ENCODE assay signal across 8 cellular contexts in genomic region chr1:113905435-113905861, GRCh38. TPM values are rescaled to one million over a fixed set of nuclear protein-coding genes. Genes with fewer than 3 reads are reported as not detected.
DNase-seq lines count a peak whose midpoint lies in the region; ATAC-seq and TF ChIP-seq lines count a peak whose summit lies in the region.

No MANE protein-coding gene starts in this region.

- TF ChIP-seq CTCF in GM13977 (IDR thresholded peaks at IDR 0.05; ENCODE audit: extremely low read depth, insufficient read depth, missing control alignments) (no peak), WTC11 (IDR thresholded peaks at IDR 0.05) (no peak), gastroesophageal sphincter (IDR thresholded peaks at IDR 0.05) (no peak)

- peaks cover 11% of the 10 kb centered on the region for H3K36me3 Mint-ChIP-seq in WTC11

- H3K9me3 Mint-ChIP-seq in WTC11 = no peaks in the 10 kb centered on the region

- TF ChIP-seq EP300 in gastroesophageal sphincter (IDR thresholded peaks at IDR 0.05) = no peak

- H3K9ac ChIP-seq in rectal smooth muscle tissue (ENCODE audit: low read length) = peak overlapping the region; percentile 86

- H3K4me3 ChIP-seq in ACC112 (ENCODE audit: low read depth, low read length) = peak overlapping the region; percentile 95
- H3K4me3 ChIP-seq in gastroesophageal sphincter = peak overlapping the region; percentile 55 to 84
- H3K4me3 ChIP-seq in rectal smooth muscle tissue (ENCODE audit: low read length) = peak overlapping the region; percentile 96

- POLR2A ChIA-PET in WTC11 (lab: Charles Lee) = interaction anchor here (0.6 to 2.5 kb wide), 4 partner anchors 10 to 50 kb away, joined by 3 to 23 read pairs (median 4); partner anchors contain the start of gene HIPK1

- H3K27me3 ChIP-seq in ACC112 (ENCODE audit: insufficient read depth, low read length) = no peaks in the 10 kb centered on the region
- H3K27me3 ChIP-seq in gastroesophageal sphincter = no peaks in the 10 kb centered on the region
- no peaks in the 10 kb centered on the region for H3K27me3 ChIP-seq in rectal smooth muscle tissue (ENCODE audit: control insufficient read depth, insufficient read depth, low read length)

- ATAC-seq in HG03558 (IDR thresholded peaks at IDR 0.05; ENCODE audit: extremely low read depth, unreplicated experiment) (peak; percentile 2), WTC11 (peak; percentile 63), gastroesophageal sphincter (no peak)

- H2AFZ ChIP-seq in ACC112 (ENCODE audit: low read length, unreplicated experiment) = peak overlapping the region; percentile 95

- no peaks in the 10 kb centered on the region for H3K9me3 ChIP-seq in gastroesophageal sphincter

- peaks cover 35% of the 10 kb centered on the region for H3K79me2 ChIP-seq in ACC112 (ENCODE audit: control insufficient read depth, insufficient read depth, low read length, unreplicated experiment)

- in situ Hi-C loops in GM13977 (cut with MboI; ENCODE audit: low pct_unique_long_range_greater_than_20kb, low sequenced_read_pairs, unreplicated experiment) = no loop called here

- H3K4me3 Mint-ChIP-seq in WTC11 = peak overlapping the region; percentile 95

- no peaks in the 10 kb centered on the region; the same call in 1 of the 2 replicates for H3K36me3 ChIP-seq in ACC112 (ENCODE audit: insufficient read depth, low read length)
- H3K36me3 ChIP-seq in gastroesophageal sphincter = peaks cover 0 to 46% of the 10 kb centered on the region in 2 donors
- H3K36me3 ChIP-seq in rectal smooth muscle tissue (ENCODE audit: control insufficient read depth, insufficient read depth, low read length) = peaks cover 3% of the 10 kb centered on the region

- peaks cover 12% of the 10 kb centered on the region for H3K4me1 ChIP-seq in ACC112 (ENCODE audit: control insufficient read depth, insufficient read depth, low read length, unreplicated experiment)
- peaks cover 5 to 40% (median 18%) of the 10 kb centered on the region in 3 donors for H3K4me1 ChIP-seq in gastroesophageal sphincter
- peaks cover 6% of the 10 kb centered on the region for H3K4me1 ChIP-seq in rectal smooth muscle tissue (ENCODE audit: control insufficient read depth, insufficient read depth, low read length)

- WGBS in gastroesophageal sphincter (ENCODE audit: low coverage in 1 of 2), 2 donors = 0% methylated on average over 3 to 5 of the region's 17 CpGs

- CTCF ChIA-PET in WTC11 (lab: Charles Lee) = interaction anchor here (0.7 to 2.5 kb wide), 3 partner anchors 15 to 194 kb away, joined by 5 to 19 read pairs (median 5); partner anchors contain the start of gene HIPK1

- no peak for TF ChIP-seq POLR2A in gastroesophageal sphincter (IDR thresholded peaks at IDR 0.05)

- H3K27ac Mint-ChIP-seq in WTC11 = peak overlapping the region; percentile 94

- no peaks in the 10 kb centered on the region for H3K27me3 Mint-ChIP-seq in WTC11 (ENCODE audit: low read depth)

- DNase-seq in GM13977 (ENCODE audit: low spot score) = peak; percentile 29
- DNase-seq in WTC11 (ENCODE audit: low spot score) = peak; percentile 73
- no peak for DNase-seq in GM19240 (ENCODE audit: insufficient read length, low spot score)
- no peak for DNase-seq in NCI-H1048 (lab: John Stamatoyannopoulos, UW)

- H3K4me1 Mint-ChIP-seq in WTC11 = peaks cover 7% of the 10 kb centered on the region

- H3K27ac ChIP-seq in ACC112 (ENCODE audit: low read depth, low read length) (peak overlapping the region; percentile 67), gastroesophageal sphincter (peak overlapping the region; percentile 31 to 95 (median 93)), rectal smooth muscle tissue (ENCODE audit: low read depth, low read length) (peak overlapping the region; percentile 79)

TF ChIP-seq in WTC11, 78 proteins besides CTCF, POLR2A, EP300 and RAD21:
- TF ChIP-seq OVOL2 (CRISPR knock-in tag; IDR thresholded peaks at IDR 0.05; ENCODE audit: borderline replicate concordance) (no peak), SMAD4 (CRISPR knock-in tag; IDR thresholded peaks at IDR 0.05) (no peak), ZNF512 (CRISPR knock-in tag; IDR thresholded peaks at IDR 0.05; ENCODE audit: borderline replicate concordance) (peak; percentile 92), ZNF121 (CRISPR knock-in tag; IDR thresholded peaks at IDR 0.05) (peak; percentile 48; the same call in 1 of the 2 replicates), GABPB1 (CRISPR knock-in tag; IDR thresholded peaks at IDR 0.05) (no peak)
- TF ChIP-seq, protein P1, sequence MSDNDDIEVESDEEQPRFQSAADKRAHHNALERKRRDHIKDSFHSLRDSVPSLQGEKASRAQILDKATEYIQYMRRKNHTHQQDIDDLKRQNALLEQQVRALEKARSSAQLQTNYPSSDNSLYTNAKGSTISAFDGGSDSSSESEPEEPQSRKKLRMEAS (CRISPR knock-in tag; IDR thresholded peaks at IDR 0.05) = 0 out of 2 replicates have a peak, but pooled peaks have one; percentile 44
- TF ChIP-seq, protein P2, sequence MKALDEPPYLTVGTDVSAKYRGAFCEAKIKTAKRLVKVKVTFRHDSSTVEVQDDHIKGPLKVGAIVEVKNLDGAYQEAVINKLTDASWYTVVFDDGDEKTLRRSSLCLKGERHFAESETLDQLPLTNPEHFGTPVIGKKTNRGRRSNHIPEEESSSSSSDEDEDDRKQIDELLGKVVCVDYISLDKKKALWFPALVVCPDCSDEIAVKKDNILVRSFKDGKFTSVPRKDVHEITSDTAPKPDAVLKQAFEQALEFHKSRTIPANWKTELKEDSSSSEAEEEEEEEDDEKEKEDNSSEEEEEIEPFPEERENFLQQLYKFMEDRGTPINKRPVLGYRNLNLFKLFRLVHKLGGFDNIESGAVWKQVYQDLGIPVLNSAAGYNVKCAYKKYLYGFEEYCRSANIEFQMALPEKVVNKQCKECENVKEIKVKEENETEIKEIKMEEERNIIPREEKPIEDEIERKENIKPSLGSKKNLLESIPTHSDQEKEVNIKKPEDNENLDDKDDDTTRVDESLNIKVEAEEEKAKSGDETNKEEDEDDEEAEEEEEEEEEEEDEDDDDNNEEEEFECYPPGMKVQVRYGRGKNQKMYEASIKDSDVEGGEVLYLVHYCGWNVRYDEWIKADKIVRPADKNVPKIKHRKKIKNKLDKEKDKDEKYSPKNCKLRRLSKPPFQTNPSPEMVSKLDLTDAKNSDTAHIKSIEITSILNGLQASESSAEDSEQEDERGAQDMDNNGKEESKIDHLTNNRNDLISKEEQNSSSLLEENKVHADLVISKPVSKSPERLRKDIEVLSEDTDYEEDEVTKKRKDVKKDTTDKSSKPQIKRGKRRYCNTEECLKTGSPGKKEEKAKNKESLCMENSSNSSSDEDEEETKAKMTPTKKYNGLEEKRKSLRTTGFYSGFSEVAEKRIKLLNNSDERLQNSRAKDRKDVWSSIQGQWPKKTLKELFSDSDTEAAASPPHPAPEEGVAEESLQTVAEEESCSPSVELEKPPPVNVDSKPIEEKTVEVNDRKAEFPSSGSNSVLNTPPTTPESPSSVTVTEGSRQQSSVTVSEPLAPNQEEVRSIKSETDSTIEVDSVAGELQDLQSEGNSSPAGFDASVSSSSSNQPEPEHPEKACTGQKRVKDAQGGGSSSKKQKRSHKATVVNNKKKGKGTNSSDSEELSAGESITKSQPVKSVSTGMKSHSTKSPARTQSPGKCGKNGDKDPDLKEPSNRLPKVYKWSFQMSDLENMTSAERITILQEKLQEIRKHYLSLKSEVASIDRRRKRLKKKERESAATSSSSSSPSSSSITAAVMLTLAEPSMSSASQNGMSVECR (CRISPR knock-in tag; IDR thresholded peaks at IDR 0.05; ENCODE audit: borderline replicate concordance) = 0 out of 2 replicates have a peak, but pooled peaks have one; percentile 13

RNA-seq across cellular contexts. Expression of gene DCLRE1B, which starts 0.3 kb away (rescaled TPM):
- total RNA-seq in WTC11 (2021) (9.4 to 11.1 TPM (median 9.5 TPM) in 3 replicates), gastroesophageal sphincter (1 to 10 TPM; 3.2 to 9.2 (median 5.1) TPM)

RNA-seq across cellular contexts. Expression of gene AP4B1, which starts 0.8 kb away (rescaled TPM):
- total RNA-seq in WTC11 (2021) = 10.6 to 14.2 TPM (median 13.6 TPM) in 3 replicates
- total RNA-seq in gastroesophageal sphincter = 10 to 100 TPM in 3 of 4 donors, 1 to 10 TPM in 1; 7.1 to 21.9 (median 12.6) TPM

RNA-seq across cellular contexts. Expression of gene BCL2L15, which starts 18.1 kb away (rescaled TPM):
- 0.17 to 0.30 TPM (median 0.18 TPM) in 3 replicates for total RNA-seq in WTC11 (2021)
- total RNA-seq in gastroesophageal sphincter = under 1 TPM in 3 of 4 donors, not detected in 1; 0.15 to 0.93 (median 0.27) TPM

RNA-seq across cellular contexts. Expression of gene HIPK1, which starts 23.7 kb away (rescaled TPM):
- total RNA-seq in WTC11 (2021) = 52.2 to 56.9 TPM (median 53.9 TPM) in 3 replicates
- total RNA-seq in gastroesophageal sphincter = 10 to 100 TPM; 64.8 to 92.3 (median 76.9) TPM

RNA-seq across cellular contexts. Expression of gene PTPN22, which starts 33.9 kb away (rescaled TPM):
- total RNA-seq in WTC11 (2021) (0.11 to 0.18 TPM in 2 of 3 replicates, not detected in the other), gastroesophageal sphincter (1 to 10 TPM in 2 of 4 donors, under 1 TPM in 2; 0.27 to 1.4 (median 1.1) TPM)

Comparison
In these comparisons a context has a peak if more than half of its experiments do, and no peak if none do; other contexts are left out.
1. DNase-seq: peak in GM13977 (single experiment) and WTC11 (single experiment); none in GM19240 (single experiment) and NCI-H1048 (single experiment).
2. Peak in every context shown above with its lines, with median percentiles within 50 percentile points of each other: H3K27ac ChIP-seq and H3K4me3 ChIP-seq.